Comparison of ENCODE assay signal across 1 cellular context in genomic region chr4:38650133-38650532, GRCh38.
TF ChIP-seq lines count a peak whose summit lies in the region.

No MANE protein-coding gene starts in this region.

TF ChIP-seq in HEK293, 187 proteins besides CTCF, POLR2A, EP300 and RAD21 (continued from another document):
- no peak for TF ChIP-seq ZBTB10 (tag by site-specific recombination; IDR thresholded peaks at IDR 0.05)
TF ChIP-seq in HEK293: peak in this region for 1.
